9 cellular contexts compared by ENCODE assay signal in the genomic region with DNA sequence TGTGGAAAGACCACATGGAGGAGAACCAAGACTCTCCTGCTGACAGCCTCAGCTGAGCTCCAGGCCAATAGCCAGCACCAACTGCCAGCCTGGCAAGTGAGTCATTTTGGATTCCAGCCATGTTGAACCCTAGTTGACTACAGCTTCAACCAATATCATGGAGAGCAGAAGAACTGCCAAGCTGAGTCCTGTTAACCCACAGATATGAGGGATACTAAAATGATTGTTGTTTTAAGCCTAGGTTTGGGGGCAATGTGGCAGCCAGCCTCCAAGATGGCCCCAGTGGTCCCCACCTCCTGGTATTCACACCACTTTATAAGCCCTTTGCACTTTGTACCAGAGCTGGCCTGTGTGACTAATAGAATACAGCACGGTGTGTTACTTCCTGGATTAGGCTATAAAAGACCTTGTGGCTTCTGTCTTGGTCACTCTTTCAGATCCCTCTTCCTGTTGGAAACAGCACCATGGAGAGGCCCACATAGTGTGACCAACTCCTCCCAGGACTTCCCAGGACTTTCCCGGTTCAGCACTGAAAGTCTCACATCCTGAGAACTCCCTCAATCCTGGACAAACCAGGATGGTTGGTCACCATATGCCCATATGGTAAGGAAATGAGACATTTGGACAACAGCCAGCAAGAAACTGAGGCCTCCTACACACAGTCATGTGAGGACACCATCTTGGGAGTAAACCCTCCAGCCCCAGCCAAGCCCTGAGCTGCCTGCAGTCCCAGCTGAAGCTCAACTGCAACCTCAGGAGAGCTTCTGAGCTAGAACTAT. TPM values are rescaled to one million over a fixed set of nuclear protein-coding genes. Genes with fewer than 3 reads are reported as not detected.
DNase-seq lines count a peak whose midpoint lies in the region; ATAC-seq and TF ChIP-seq lines count a peak whose summit lies in the region.
"Had no signal": no experiment of that assay in that cellular context is flagged by ENCODE, and none has a peak within 500 bp of the region (broad histone marks: within the 10 kb centered on the region; RNA-seq: fewer than 3 reads in every experiment).

No MANE protein-coding gene starts in this region.

- no peaks in the 10 kb centered on the region for H3K9me3 ChIP-seq in osteoblast (ENCODE audit: low read depth, low read length)

- no peaks in the 10 kb centered on the region for H3K36me3 ChIP-seq in osteoblast (ENCODE audit: insufficient read depth, low read length)

- TF ChIP-seq CTCF in osteoblast (IDR thresholded peaks at IDR 0.05; ENCODE audit: extremely low read depth, low read depth, low read length): no peak

- H2AFZ ChIP-seq in osteoblast (ENCODE audit: low read length): peak overlapping the region; percentile 24

- no peak overlapping the region for H3K4me3 ChIP-seq in osteoblast (ENCODE audit: insufficient read depth, low read length)
- H3K4me3 ChIP-seq: lung had no signal

- no peaks in the 10 kb centered on the region for H3K27me3 ChIP-seq in osteoblast (ENCODE audit: insufficient read depth, low read length)

- no peaks in the 10 kb centered on the region for H4K20me1 ChIP-seq in osteoblast (ENCODE audit: insufficient read depth, low read length)

- ATAC-seq in GM19372 (IDR thresholded peaks at IDR 0.05; ENCODE audit: low read depth, unreplicated experiment) (peak; percentile 77), HG03565 (IDR thresholded peaks at IDR 0.05; ENCODE audit: unreplicated experiment) (peak; percentile 63)

- H3K4me2 ChIP-seq in osteoblast (ENCODE audit: insufficient read depth, low read length): no peak overlapping the region

- peaks cover 17% of the 10 kb centered on the region for H3K4me1 ChIP-seq in osteoblast (ENCODE audit: insufficient read depth, low read length)

- peak; percentile 52 for DNase-seq in astrocyte of the hippocampus (ENCODE audit: low read depth, low spot score)
- peak; percentile 89 for DNase-seq in osteoblast (ENCODE audit: insufficient read length, low spot score, missing footprints)
- DNase-seq in stimulated activated CD4-positive, alpha-beta T cell treated with anti-CD3 and anti-CD28 coated beads, Interleukin-4, amount 100 ng/mL, for 4 hours: no peak
- no peak for DNase-seq in cerebellar cortex (ENCODE audit: low spot score)
- no peak for DNase-seq in D341Med (ENCODE audit: low spot score)
- DNase-seq: activated CD8-positive, alpha-beta memory T cell treated with anti-CD3 and anti-CD28 coated beads for 24 hours had no signal

- H3K79me2 ChIP-seq in osteoblast (ENCODE audit: insufficient read depth, low read length): no peaks in the 10 kb centered on the region

- H3K27ac ChIP-seq in osteoblast (ENCODE audit: low read depth, low read length): peak overlapping the region; percentile 4

RNA-seq across cellular contexts. Expression of a gene that starts 32.4 kb away (rescaled TPM):
- 154 and 166 TPM in 2 replicates for total RNA-seq in osteoblast

Comparison
In these comparisons a context has a peak if more than half of its experiments do, and no peak if none do; other contexts are left out.
1. DNase-seq: peak in astrocyte of the hippocampus (single experiment) and osteoblast (single experiment); none in stimulated activated CD4-positive, alpha-beta T cell treated with anti-CD3 and anti-CD28 coated beads, Interleukin-4, amount 100 ng/mL, for 4 hours (0 of 2), cerebellar cortex (single experiment) and D341Med (single experiment).